In the genomic region with DNA sequence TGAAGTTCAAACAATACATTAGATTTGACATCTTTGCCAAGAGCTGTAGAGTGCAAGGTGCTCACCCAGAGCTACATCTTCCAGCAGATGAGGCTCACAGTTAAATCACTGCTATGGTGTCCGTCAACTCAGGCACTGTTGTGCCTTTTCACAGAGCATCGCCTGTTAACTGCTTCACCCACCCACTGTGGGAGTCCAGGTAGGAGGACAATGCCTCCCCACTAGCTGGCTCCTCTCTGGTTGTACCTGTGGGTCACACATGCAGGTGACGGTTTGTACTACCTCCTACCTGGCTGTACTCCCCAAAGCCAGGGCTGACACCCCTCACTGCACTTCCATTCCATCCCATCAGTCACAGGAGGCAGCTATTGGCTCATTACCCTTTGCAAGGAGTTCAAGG, we compare ENCODE assay signal across 29 cellular contexts.
"Had no signal": no experiment of that assay in that cellular context is flagged by ENCODE, and none has a peak within 500 bp of the region (broad histone marks: within the 10 kb centered on the region; RNA-seq: fewer than 3 reads in every experiment).

No MANE protein-coding gene starts in this region.

- H3K27ac ChIP-seq: neural progenitor cell, neutrophil, pancreas, prostate gland, right lobe of liver, sigmoid colon, suprapubic skin, testis, tibial artery, transverse colon, upper lobe of left lung, vagina had no signal

- ATAC-seq: naive thymus-derived CD4-positive, alpha-beta T cell; natural killer cell; pancreas; right cardiac atrium; right lobe of liver; stimulated activated memory B cell treated with anti-CD40 and anti-IgM and Interleukin-4, amounts not matched to agents 10 μg/mL and 1 μg/mL and 100 μg/mL, for 72 hours; stimulated activated naive CD8-positive, alpha-beta T cell treated with anti-CD3 and anti-CD28 coated beads, Interleukin-15, amount 100 ng/mL, for 72 hours; stimulated activated naive CD8-positive, alpha-beta T cell treated with anti-CD3 and anti-CD28 coated beads, Interleukin-15, Interleukin-2, amounts not matched to agents 100 U/mL and 50 U/mL, for 24 hours had no signal

- H3K9me3 Mint-ChIP-seq: naive thymus-derived CD4-positive, alpha-beta T cell; natural killer cell; nephron; stimulated activated memory B cell treated with anti-CD40 and anti-IgM and Interleukin-4, amounts not matched to agents 10 μg/mL and 1 μg/mL and 100 μg/mL, for 72 hours; stimulated activated naive CD8-positive, alpha-beta T cell treated with anti-CD3 and anti-CD28 coated beads, Interleukin-15, amount 100 ng/mL, for 72 hours had no signal

- H2AFZ ChIP-seq: neural progenitor cell had no signal

- FAIRE-seq: pancreas, small intestine had no signal

- H3K36me3 ChIP-seq: neural progenitor cell, neutrophil, pancreas, prostate gland, sigmoid colon, suprapubic skin, tibial artery, transverse colon, upper lobe of left lung, vagina had no signal

- H3K4me3 ChIP-seq: neural progenitor cell, pancreas, prostate gland, right lobe of liver, sigmoid colon, suprapubic skin, testis, tibial artery, transverse colon, upper lobe of left lung, vagina had no signal

- H3K9ac ChIP-seq: neural progenitor cell had no signal

- H3K27ac Mint-ChIP-seq: naive thymus-derived CD4-positive, alpha-beta T cell; natural killer cell; nephron; neural progenitor cell; stimulated activated naive CD8-positive, alpha-beta T cell treated with anti-CD3 and anti-CD28 coated beads, Interleukin-15, amount 100 ng/mL, for 72 hours had no signal

- H3K9me3 ChIP-seq: neutrophil, pancreas, prostate gland, right lobe of liver, sigmoid colon, suprapubic skin, testis, tibial artery, transverse colon, upper lobe of left lung, vagina had no signal

- H3K4me1 Mint-ChIP-seq: natural killer cell; nephron; neural progenitor cell; stimulated activated memory B cell treated with anti-CD40 and anti-IgM and Interleukin-4, amounts not matched to agents 10 μg/mL and 1 μg/mL and 100 μg/mL, for 72 hours had no signal

- H3K4me3 Mint-ChIP-seq: naive thymus-derived CD4-positive, alpha-beta T cell; natural killer cell; nephron; neural progenitor cell; stimulated activated memory B cell treated with anti-CD40 and anti-IgM and Interleukin-4, amounts not matched to agents 10 μg/mL and 1 μg/mL and 100 μg/mL, for 72 hours; stimulated activated naive CD8-positive, alpha-beta T cell treated with anti-CD3 and anti-CD28 coated beads, Interleukin-15, amount 100 ng/mL, for 72 hours had no signal

- H3K36me3 Mint-ChIP-seq: naive thymus-derived CD4-positive, alpha-beta T cell; natural killer cell; neural progenitor cell; stimulated activated memory B cell treated with anti-CD40 and anti-IgM and Interleukin-4, amounts not matched to agents 10 μg/mL and 1 μg/mL and 100 μg/mL, for 72 hours had no signal

- H3K27me3 ChIP-seq: neutrophil, pancreas, right lobe of liver, sigmoid colon, suprapubic skin, testis, tibial artery, upper lobe of left lung, vagina had no signal

- DNase-seq: naive thymus-derived CD4-positive, alpha-beta T cell; natural killer cell; nucleus accumbens; pancreas; retina; right cardiac atrium; right lobe of liver; sigmoid colon; small intestine; stimulated activated CD4-positive, alpha-beta T cell treated with anti-CD3 and anti-CD28 coated beads, Interleukin-15, amount 100 ng/mL, for 24 hours; stimulated activated CD4-positive, alpha-beta T cell treated with anti-CD3 and anti-CD28 coated beads, Interleukin-2, amount 100 ng/mL, for 24 hours; stimulated activated CD4-positive, alpha-beta T cell treated with anti-CD3 and anti-CD28 coated beads, Interleukin-2, amount 100 ng/mL, for 48 hours; stimulated activated CD4-positive, alpha-beta T cell treated with anti-CD3 and anti-CD28 coated beads, Interleukin-4, amount 100 ng/mL, for 24 hours; stimulated activated CD8-positive, alpha-beta memory T cell treated with anti-CD3 and anti-CD28 coated beads, Interleukin-4, amount 100 ng/mL, for 48 hours; stimulated activated naive CD4-positive, alpha-beta T cell; stimulated activated naive CD8-positive, alpha-beta T cell treated with anti-CD3 and anti-CD28 coated beads, Interleukin-15, amount 100 ng/mL, for 72 hours; stimulated activated naive CD8-positive, alpha-beta T cell treated with anti-CD3 and anti-CD28 coated beads, Interleukin-15, Interleukin-2, amounts not matched to agents 100 U/mL and 50 U/mL, for 24 hours; substantia nigra; testis; tibial artery; transverse colon; upper lobe of left lung had no signal

- H3K4me1 ChIP-seq: neural progenitor cell, pancreas, prostate gland, suprapubic skin, testis, tibial artery, transverse colon, vagina had no signal

- H3K27me3 Mint-ChIP-seq: stimulated activated memory B cell treated with anti-CD40 and anti-IgM and Interleukin-4, amounts not matched to agents 10 μg/mL and 1 μg/mL and 100 μg/mL, for 72 hours had no signal

- H3K4me2 ChIP-seq: neural progenitor cell had no signal
